Comparison of ENCODE assay signal across 16 cellular contexts in the genomic region with DNA sequence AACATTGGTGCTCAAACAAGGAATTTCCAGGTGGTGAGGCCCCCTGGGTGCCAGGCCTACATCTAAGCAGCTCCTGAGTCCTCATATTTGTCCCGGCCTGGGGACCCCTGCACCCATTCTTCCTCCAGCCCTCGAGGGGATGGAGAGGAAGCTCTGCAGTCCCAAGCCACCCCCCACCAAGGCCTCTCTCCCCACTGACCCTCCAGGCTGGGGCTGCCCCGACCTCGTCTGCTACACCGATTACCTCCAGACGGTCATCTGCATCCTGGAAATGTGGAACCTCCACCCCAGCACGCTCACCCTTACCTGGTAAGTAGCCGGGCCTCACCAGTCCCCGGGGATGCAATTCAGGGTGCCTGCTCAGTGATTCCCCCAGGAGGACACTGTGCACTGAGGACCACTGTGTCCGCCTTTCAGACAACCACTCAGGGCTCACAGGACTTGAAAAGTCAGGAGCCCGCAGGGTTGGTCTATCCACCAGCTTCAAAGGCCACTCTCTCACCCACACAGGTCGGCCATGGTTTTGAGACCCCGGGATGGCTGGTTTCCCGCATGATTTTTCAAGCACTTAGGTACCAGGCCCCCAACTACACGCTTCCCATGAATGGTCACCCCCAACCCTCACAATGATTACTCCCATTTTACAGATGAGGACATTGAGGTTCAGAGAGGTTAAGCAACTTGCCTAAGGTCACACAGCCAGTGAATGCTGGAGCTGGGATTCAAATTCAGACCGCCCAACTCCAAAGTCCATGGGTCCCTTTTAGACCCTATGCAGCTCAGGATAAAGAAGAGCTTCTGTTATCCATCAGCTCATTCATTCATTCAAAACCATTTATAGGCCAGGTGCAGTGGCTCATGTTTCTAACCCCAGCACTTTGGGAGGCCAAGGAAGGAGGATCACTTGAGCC. TPM values are rescaled to one million over a fixed set of nuclear protein-coding genes. Genes with fewer than 3 reads are reported as not detected.
DNase-seq lines count a peak whose midpoint lies in the region; ATAC-seq and TF ChIP-seq lines count a peak whose summit lies in the region.
"Had no signal": no experiment of that assay in that cellular context is flagged by ENCODE, and none has a peak within 500 bp of the region (broad histone marks: within the 10 kb centered on the region; RNA-seq: fewer than 3 reads in every experiment).

No MANE protein-coding gene starts in this region.

- H3K9me3 Mint-ChIP-seq in CD14-positive monocyte (peaks cover 0 to 4% (median 0%) of the 10 kb centered on the region in 7 donors), activated B cell treated with CpG ODN at 0.5 μM for 24 hours (no peaks in the 10 kb centered on the region), chondrocyte (ENCODE audit: low read depth) (no peaks in the 10 kb centered on the region)
- H3K9me3 Mint-ChIP-seq: memory B cell had no signal

- POLR2A ChIA-PET in activated B cell treated with CpG ODN at 0.5 μM for 24 hours (lab: Charles Lee) = interaction anchor here (2.9 to 11.7 kb wide), 3 partner anchors 12 to 32 kb away, joined by 11 to 360 read pairs (median 95); a partner anchor contains a TSS

- H3K27me3 Mint-ChIP-seq in CD14-positive monocyte (ENCODE audit: low read depth in 3 of 3) (peaks cover 27 to 33% (median 32%) of the 10 kb centered on the region in 3 donors), activated B cell treated with CpG ODN at 0.5 μM for 24 hours (no peaks in the 10 kb centered on the region), chondrocyte (ENCODE audit: low read depth) (no peaks in the 10 kb centered on the region)

- H3K9ac ChIP-seq in trophoblast cell (ENCODE audit: low read length) = no peak overlapping the region
- H3K9ac ChIP-seq: parathyroid adenoma had no signal

- peak overlapping the region; percentile 22 for H2AK5ac ChIP-seq in trophoblast cell (ENCODE audit: low read length)

- no peak overlapping the region for H4K12ac ChIP-seq in trophoblast cell (ENCODE audit: low read depth, low read length)

- no peak overlapping the region for H3K27ac Mint-ChIP-seq in CD14-positive monocyte
- peak overlapping the region; percentile 59 for H3K27ac Mint-ChIP-seq in activated B cell treated with CpG ODN at 0.5 μM for 24 hours
- H3K27ac Mint-ChIP-seq in chondrocyte (ENCODE audit: unreplicated experiment) = no peak overlapping the region
- H3K27ac Mint-ChIP-seq: memory B cell had no signal

- DNase-seq in CD14-positive monocyte (ENCODE audit: low spot score) = peak; percentile 22
- peak; percentile 13 for DNase-seq in activated B cell treated with CpG ODN at 0.5 μM for 24 hours
- peak; percentile 59 for DNase-seq in chondrocyte (ENCODE audit: low spot score)
- DNase-seq in trophoblast cell = no peak
- no peak for DNase-seq in caudate nucleus (lab: John Stamatoyannopoulos, UW)
- no peak for DNase-seq in DMS114 treated with DMSO at 0.1 percent for 48 hours (lab: John Stamatoyannopoulos, UW; ENCODE audit: unreplicated experiment)
- no peak for DNase-seq in BE2C
- DNase-seq: AML-193, EL, NCI-H2029, NCI-H82 had no signal

- intact Hi-C loops in CD14-positive monocyte (cut with micrococcal nuclease) (no loop called here), activated B cell treated with CpG ODN at 0.5 μM for 24 hours (cut with micrococcal nuclease) (no loop called here)

- ATAC-seq in activated B cell treated with CpG ODN at 0.5 μM for 24 hours (ENCODE audit: low read depth) (no peak), HG02623 (IDR thresholded peaks at IDR 0.05; ENCODE audit: unreplicated experiment) (no peak)

- no peak overlapping the region for H3K4ac ChIP-seq in trophoblast cell (ENCODE audit: low read depth, low read length)

- H4K91ac ChIP-seq in trophoblast cell (ENCODE audit: low read depth, low read length) = no peak overlapping the region

- no peak overlapping the region for H3K4me2 ChIP-seq in trophoblast cell (ENCODE audit: low read length)

- no peak overlapping the region for H4K8ac ChIP-seq in trophoblast cell (ENCODE audit: low read depth, low read length)

- H3K79me1 ChIP-seq in trophoblast cell (ENCODE audit: low read length) = no peaks in the 10 kb centered on the region

- no CpG with 5 or more reads among the region's 16 CpGs for WGBS in trophoblast cell (ENCODE audit: extremely low coverage, insufficient coverage, insufficient read length)

- peak overlapping the region; percentile 12 for H3K14ac ChIP-seq in trophoblast cell (ENCODE audit: low read length)

- no peaks in the 10 kb centered on the region for H3K36me3 ChIP-seq in trophoblast cell (ENCODE audit: control insufficient read depth in 1 of 2, insufficient read depth in 2 of 2, low read length in 2 of 2)
- no peaks in the 10 kb centered on the region for H3K36me3 ChIP-seq in BE2C

- no peak overlapping the region for H2AFZ ChIP-seq in trophoblast cell (ENCODE audit: insufficient read depth, low read length, poor library complexity)
- H2AFZ ChIP-seq: parathyroid adenoma had no signal

- CTCF ChIA-PET in activated B cell treated with CpG ODN at 0.5 μM for 24 hours (lab: Charles Lee) = no interaction called here

- no peak overlapping the region for H3K4me3 ChIP-seq in trophoblast cell (ENCODE audit: low read depth, low read length)
- H3K4me3 ChIP-seq in BE2C (ENCODE audit: low read depth, low read length) = no peak overlapping the region
- H3K4me3 ChIP-seq: dorsolateral prefrontal cortex had no signal

- no peak overlapping the region for H2BK12ac ChIP-seq in trophoblast cell (ENCODE audit: low read length)

- H3K27me3 ChIP-seq in trophoblast cell (ENCODE audit: insufficient read depth, low read length) = no peaks in the 10 kb centered on the region
- peaks cover 2% of the 10 kb centered on the region; the same call in 1 of the 2 replicates for H3K27me3 ChIP-seq in BE2C

- H3K79me2 ChIP-seq in trophoblast cell (ENCODE audit: control insufficient read depth, insufficient read depth, low read length, poor library complexity) = peaks cover 2% of the 10 kb centered on the region
- H3K79me2 ChIP-seq: parathyroid adenoma had no signal

- no peak overlapping the region for H3K18ac ChIP-seq in trophoblast cell (ENCODE audit: low read length)

- H3K9me3 ChIP-seq in trophoblast cell (ENCODE audit: insufficient read depth, low read depth, low read length) = no peaks in the 10 kb centered on the region
- H3K9me3 ChIP-seq in BE2C = no peaks in the 10 kb centered on the region

- no peak for TF ChIP-seq CTCF in CD14-positive monocyte (IDR thresholded peaks at IDR 0.05)
- TF ChIP-seq CTCF in activated B cell treated with CpG ODN at 0.5 μM for 24 hours (IDR thresholded peaks at IDR 0.05) = no peak
- no peak for TF ChIP-seq CTCF in chondrocyte (IDR thresholded peaks at IDR 0.05)
- TF ChIP-seq CTCF in BE2C (IDR thresholded peaks at IDR 0.05; ENCODE audit: low read depth, low read length) = no peak

- H3K36me3 Mint-ChIP-seq in CD14-positive monocyte = peaks cover 2 to 8% of the 10 kb centered on the region in 2 donors
- peaks cover 92% of the 10 kb centered on the region for H3K36me3 Mint-ChIP-seq in activated B cell treated with CpG ODN at 0.5 μM for 24 hours (ENCODE audit: low read depth)
- peaks cover 3% of the 10 kb centered on the region for H3K36me3 Mint-ChIP-seq in chondrocyte (ENCODE audit: low read depth)

- H3K4me1 ChIP-seq in trophoblast cell (ENCODE audit: control insufficient read depth in 1 of 2, insufficient read depth in 2 of 2, low read length in 2 of 2) (peaks cover 13% of the 10 kb centered on the region in 2 experiments), BE2C (no peaks in the 10 kb centered on the region)
- H3K4me1 ChIP-seq: parathyroid adenoma had no signal

- H3K4me3 Mint-ChIP-seq in CD14-positive monocyte = no peak overlapping the region
- H3K4me3 Mint-ChIP-seq in activated B cell treated with CpG ODN at 0.5 μM for 24 hours = no peak overlapping the region
- no peak overlapping the region for H3K4me3 Mint-ChIP-seq in chondrocyte (ENCODE audit: unreplicated experiment)
- H3K4me3 Mint-ChIP-seq: memory B cell had no signal

- H3K4me1 Mint-ChIP-seq in CD14-positive monocyte = peaks cover 22% of the 10 kb centered on the region
- peaks cover 47% of the 10 kb centered on the region for H3K4me1 Mint-ChIP-seq in activated B cell treated with CpG ODN at 0.5 μM for 24 hours
- H3K4me1 Mint-ChIP-seq in chondrocyte (ENCODE audit: low read depth) = peaks cover 16% of the 10 kb centered on the region

- H3K23ac ChIP-seq in trophoblast cell (ENCODE audit: low read length) = no peak overlapping the region

- no peak overlapping the region for H2BK5ac ChIP-seq in trophoblast cell (ENCODE audit: low read depth, low read length, poor library complexity)

- H2BK120ac ChIP-seq in trophoblast cell (ENCODE audit: insufficient read depth, low read length, poor library complexity) = no peak overlapping the region

- H3K27ac ChIP-seq in trophoblast cell (ENCODE audit: low read depth, low read length) = no peak overlapping the region
- no peak overlapping the region for H3K27ac ChIP-seq in caudate nucleus (ENCODE audit: low read depth, low read length)
- H3K27ac ChIP-seq: dorsolateral prefrontal cortex, parathyroid adenoma had no signal

RNA-seq across cellular contexts. Expression of a gene that starts 32.4 kb away (rescaled TPM):
- polyA plus RNA-seq in CD14-positive monocyte = 1 to 10 TPM; 1.0 to 1.7 TPM
- total RNA-seq in activated B cell treated with CpG ODN at 0.5 μM for 24 hours (144 and 167 TPM in 2 replicates), chondrocyte (2.1 to 11.3 TPM (median 2.2 TPM) in 3 replicates)
- polyA plus RNA-seq in trophoblast cell (2013) = 0.08 and 0.15 TPM in 2 replicates
- polyA plus RNA-seq in BE2C (2012; ENCODE audit: insufficient read depth, insufficient read length, low read depth) = not detected
- total RNA-seq: HT-29 had no signal

Comparison
In these comparisons a context has a peak if more than half of its experiments do, and no peak if none do; other contexts are left out.
1. DNase-seq: peak in CD14-positive monocyte (single experiment), activated B cell treated with CpG ODN at 0.5 μM for 24 hours (single experiment) and chondrocyte (single experiment); none in trophoblast cell (0 of 2), caudate nucleus (0 of 61), DMS114 treated with DMSO at 0.1 percent for 48 hours (single experiment) and BE2C (single experiment).
2. RNA of a gene that starts 32.4 kb away (total RNA-seq): 144 to 167 TPM in activated B cell treated with CpG ODN at 0.5 μM for 24 hours; 2.1 to 11.3 TPM in chondrocyte; every median in the first group is over 10 times any median in the second.